Comparison of ENCODE assay signal across 9 cellular contexts in genomic region chr14:100904307-100905019, GRCh38. TPM values are rescaled to one million over a fixed set of nuclear protein-coding genes. Genes with fewer than 3 reads are reported as not detected.
DNase-seq lines count a peak whose midpoint lies in the region; TF ChIP-seq lines count a peak whose summit lies in the region.
"Had no signal": no experiment of that assay in that cellular context is flagged by ENCODE, and none has a peak within 500 bp of the region (broad histone marks: within the 10 kb centered on the region; RNA-seq: fewer than 3 reads in every experiment).

No MANE protein-coding gene starts in this region.

- intact Hi-C loops in tibial artery (cut with DNase I; ENCODE audit: low total_unique reads): no loop called here

- H2AK5ac ChIP-seq in trophoblast cell (ENCODE audit: low read length): no peak overlapping the region

- H3K9me3 ChIP-seq in trophoblast cell (ENCODE audit: insufficient read depth, low read depth, low read length): peaks cover 5% of the 10 kb centered on the region
- no peaks in the 10 kb centered on the region for H3K9me3 ChIP-seq in tibial artery

- H3K27ac ChIP-seq in trophoblast cell (ENCODE audit: low read depth, low read length) (no peak overlapping the region), tibial artery (no peak overlapping the region)

- no peak overlapping the region for H2BK12ac ChIP-seq in trophoblast cell (ENCODE audit: low read length)

- no peaks in the 10 kb centered on the region for H3K79me1 ChIP-seq in trophoblast cell (ENCODE audit: low read length)

- H3K18ac ChIP-seq in trophoblast cell (ENCODE audit: low read length): no peak overlapping the region

- no peak overlapping the region for H4K91ac ChIP-seq in trophoblast cell (ENCODE audit: low read depth, low read length)

- no peak overlapping the region for H4K12ac ChIP-seq in trophoblast cell (ENCODE audit: low read depth, low read length)

- H3K9ac ChIP-seq in trophoblast cell (ENCODE audit: low read length): no peak overlapping the region

- no peak overlapping the region for H3K23ac ChIP-seq in trophoblast cell (ENCODE audit: low read length)

- H3K36me3 ChIP-seq in trophoblast cell (ENCODE audit: control insufficient read depth in 1 of 2, insufficient read depth in 2 of 2, low read length in 2 of 2) (no peaks in the 10 kb centered on the region), tibial artery (peaks cover 0 to 3% (median 0%) of the 10 kb centered on the region in 3 donors)

- H3K14ac ChIP-seq in trophoblast cell (ENCODE audit: low read length): no peak overlapping the region

- no peaks in the 10 kb centered on the region for H3K79me2 ChIP-seq in trophoblast cell (ENCODE audit: control insufficient read depth, insufficient read depth, low read length, poor library complexity)

- TF ChIP-seq CTCF in fibroblast of the aortic adventitia (IDR thresholded peaks at IDR 0.05; ENCODE audit: insufficient read depth, low read length): peak; percentile 19
- no peak for TF ChIP-seq CTCF in tibial artery (IDR thresholded peaks at IDR 0.05)

- no peak overlapping the region for H2BK120ac ChIP-seq in trophoblast cell (ENCODE audit: insufficient read depth, low read length, poor library complexity)

- H3K4me1 ChIP-seq in trophoblast cell (ENCODE audit: control insufficient read depth in 1 of 2, insufficient read depth in 2 of 2, low read length in 2 of 2): peaks cover 3 to 6% of the 10 kb centered on the region in 2 experiments
- peaks cover 0 to 9% (median 0%) of the 10 kb centered on the region in 4 donors for H3K4me1 ChIP-seq in tibial artery

- H2AFZ ChIP-seq in trophoblast cell (ENCODE audit: insufficient read depth, low read length, poor library complexity): no peak overlapping the region

- no peak overlapping the region for H4K8ac ChIP-seq in trophoblast cell (ENCODE audit: low read depth, low read length)

- H3K4me2 ChIP-seq in trophoblast cell (ENCODE audit: low read length): peak overlapping the region; percentile 20

- H3K4ac ChIP-seq in trophoblast cell (ENCODE audit: low read depth, low read length): no peak overlapping the region

- H2BK5ac ChIP-seq in trophoblast cell (ENCODE audit: low read depth, low read length, poor library complexity): no peak overlapping the region

- no CpG with 5 or more reads among the region's 43 CpGs for WGBS in trophoblast cell (ENCODE audit: extremely low coverage, insufficient coverage, insufficient read length)

- H3K27me3 ChIP-seq in trophoblast cell (ENCODE audit: insufficient read depth, low read length) (peaks cover 12% of the 10 kb centered on the region), tibial artery (peaks cover 0 to 60% of the 10 kb centered on the region in 2 donors)

- DNase-seq in SHP77 (lab: John Stamatoyannopoulos, UW) (peak; percentile 26 to 46), SHP77 treated with DMSO at 0.1 percent for 48 hours (lab: John Stamatoyannopoulos, UW) (no peak), NCI-H460 (ENCODE audit: extremely low read depth, low read depth) (peak; percentile 26), fibroblast of the aortic adventitia (ENCODE audit: low read depth) (no peak), trophoblast cell (no peak), amygdala (lab: John Stamatoyannopoulos, UW) (no peak), tibial artery (no peak)
- DNase-seq in stimulated activated naive CD4-positive, alpha-beta T cell treated with Interleukin-2 at 50 U/mL for 16 hours (lab: John Stamatoyannopoulos, UW): no peak
- DNase-seq: natural killer cell had no signal

- no peak overlapping the region for H3K4me3 ChIP-seq in fibroblast of the aortic adventitia (ENCODE audit: low read depth, low read length)
- H3K4me3 ChIP-seq in trophoblast cell (ENCODE audit: low read depth, low read length): no peak overlapping the region
- H3K4me3 ChIP-seq in tibial artery: no peak overlapping the region

RNA-seq across cellular contexts. Expression of gene RTL1, which starts 0.9 kb away (rescaled TPM):
- not detected in 2 replicates for total RNA-seq in NCI-H460 (2014; rRNA removed; shearing (Covaris generic))
- polyA plus RNA-seq in NCI-H460 (2014; cell fraction: nucleus; rRNA removed): not detected in 2 replicates
- total RNA-seq in fibroblast of the aortic adventitia (ENCODE audit: low replicate concordance): not detected in 2 replicates
- polyA plus RNA-seq in trophoblast cell (2013): 0.01 and 0.03 TPM in 2 replicates
- total RNA-seq: natural killer cell had no signal

Comparison
In these comparisons a context has a peak if more than half of its experiments do, and no peak if none do; other contexts are left out.
1. DNase-seq: peak in SHP77 (2 of 2) and NCI-H460 (single experiment); none in SHP77 treated with DMSO at 0.1 percent for 48 hours (single experiment), fibroblast of the aortic adventitia (single experiment), trophoblast cell (0 of 2), stimulated activated naive CD4-positive, alpha-beta T cell treated with Interleukin-2 at 50 U/mL for 16 hours (single experiment), amygdala (0 of 56) and tibial artery (0 of 2).